ENCODE assay signal across 8 cellular contexts in genomic region chr7:129122751-129123516, GRCh38. TPM values are rescaled to one million over a fixed set of nuclear protein-coding genes. Genes with fewer than 3 reads are reported as not detected.
A peak's percentile ranks its signal among the peaks of the same experiment; 100 is the strongest.
DNase-seq lines count a peak whose midpoint lies in the region; ATAC-seq, FAIRE-seq and TF ChIP-seq lines count a peak whose summit lies in the region.

No MANE protein-coding gene starts in this region.

- H3K27me3 ChIP-seq in H1 (replicated peaks in 1 of 4; ENCODE audit: control insufficient read depth in 3 of 4, extremely low read depth in 1 of 4, insufficient read depth in 3 of 4, low read length in 3 of 4) (peaks cover 0 to 2% (median 0%) of the 10 kb centered on the region in 4 experiments; a peak in 2 of 7 replicates), dorsolateral prefrontal cortex (peaks cover 0 to 10% (median 0%) of the 10 kb centered on the region in 45 donors), psoas muscle (ENCODE audit: insufficient read depth in 3 of 3, low read length in 2 of 3) (peaks cover 0 to 6% (median 0%) of the 10 kb centered on the region in 3 donors), esophagus muscularis mucosa (peaks cover 0 to 25% (median 0%) of the 10 kb centered on the region in 4 donors)

- H3K36me3 ChIP-seq in H1 (ENCODE audit: control insufficient read depth in 2 of 4, insufficient read depth in 4 of 4, low read length in 3 of 4) (no peaks in the 10 kb centered on the region), psoas muscle (ENCODE audit: insufficient read depth in 1 of 2, low read depth in 1 of 2) (no peaks in the 10 kb centered on the region), esophagus muscularis mucosa (no peaks in the 10 kb centered on the region)

- H3K9me3 ChIP-seq in H1 (ENCODE audit: insufficient read depth in 2 of 2, low read depth in 1 of 2, low read length in 1 of 2): peaks cover 19 to 24% of the 10 kb centered on the region in 2 experiments
- H3K9me3 ChIP-seq in psoas muscle: peaks cover 5% of the 10 kb centered on the region
- H3K9me3 ChIP-seq in esophagus muscularis mucosa: no peaks in the 10 kb centered on the region

- H4K5ac ChIP-seq in H1 (ENCODE audit: insufficient read length, low read depth, low read length): no peak overlapping the region

- no peak overlapping the region for H4K91ac ChIP-seq in H1 (replicated peaks; ENCODE audit: insufficient read length, low read length)

- no peak overlapping the region for H2BK12ac ChIP-seq in H1 (ENCODE audit: low read depth, low read length)

- no peak overlapping the region for H3K14ac ChIP-seq in H1 (ENCODE audit: insufficient read length)

- no peak overlapping the region for H4K8ac ChIP-seq in H1 (ENCODE audit: extremely low read depth, insufficient read depth, low read length)

- POLR2A ChIA-PET in H1 (lab: Charles Lee; ENCODE audit: partially characterized antibody): interaction anchor here (1.4 kb wide), 1 partner anchor 8 kb away, joined by 3 read pairs; no protein-coding TSS in a partner anchor

- H3K4ac ChIP-seq in H1 (replicated peaks; ENCODE audit: insufficient read length, low read depth, low read length): no peak overlapping the region

- no peak for TF ChIP-seq RAD21 in H1 (IDR thresholded peaks at IDR 0.05 in 1 of 2, conservative IDR thresholded peaks at IDR 0.05 in 1 of 2; ENCODE audit: low read depth in 2 of 2, low read length in 2 of 2)

- CTCF ChIA-PET in H1 (lab: Charles Lee; ENCODE audit: partially characterized antibody): interaction anchor here (0.8 kb wide), 1 partner anchor 46 kb away, joined by 3 read pairs; no protein-coding TSS in a partner anchor

- no peak overlapping the region for H2BK20ac ChIP-seq in H1 (ENCODE audit: low read length)

- TF ChIP-seq EP300 in H1 (IDR thresholded peaks at IDR 0.05; ENCODE audit: borderline replicate concordance in 1 of 2, low read depth in 2 of 2, low read length in 2 of 2) (no peak), esophagus muscularis mucosa (IDR thresholded peaks at IDR 0.05) (no peak)

- TF ChIP-seq POLR2A in H1 (IDR thresholded peaks at IDR 0.05; ENCODE audit: control extremely low read depth in 1 of 2, low read depth in 2 of 2, low read length in 2 of 2) (no peak), esophagus muscularis mucosa (IDR thresholded peaks at IDR 0.05; ENCODE audit: low read depth) (no peak)

- no peaks in the 10 kb centered on the region for H4K20me1 ChIP-seq in H1 (replicated peaks in 1 of 2; ENCODE audit: control insufficient read depth in 1 of 2, insufficient read depth in 2 of 2, low read length in 2 of 2)

- no peak overlapping the region for H2AK5ac ChIP-seq in H1 (ENCODE audit: low read depth, low read length)

- H3K27ac ChIP-seq in H1 (ENCODE audit: low read depth, low read length): no peak overlapping the region
- H3K27ac ChIP-seq in dorsolateral prefrontal cortex: peak overlapping the region in 2 of 59 donors; percentile 38
- H3K27ac ChIP-seq in psoas muscle: no peak overlapping the region
- H3K27ac ChIP-seq in esophagus muscularis mucosa (replicated peaks in 1 of 4): no peak overlapping the region

- H3K18ac ChIP-seq in H1 (ENCODE audit: extremely low read depth, low read length): no peak overlapping the region

- H2AFZ ChIP-seq in H1 (ENCODE audit: low read length): 0 out of 2 replicates have a peak overlapping the region, but pooled peaks have one; percentile 15

- intact Hi-C loops in dorsolateral prefrontal cortex (cut with DNase I) (no loop called here), psoas muscle (cut with DNase I) (no loop called here), esophagus muscularis mucosa (cut with DNase I) (no loop called here)

- ATAC-seq in GM21717 (IDR thresholded peaks at IDR 0.05; ENCODE audit: unreplicated experiment): peak; percentile 65
- ATAC-seq in psoas muscle: no peak

- no peaks in the 10 kb centered on the region for H3K4me1 ChIP-seq in H1 (replicated peaks in 1 of 4; ENCODE audit: control insufficient read depth in 3 of 4, insufficient read depth in 4 of 4, low read length in 3 of 4)
- no peaks in the 10 kb centered on the region for H3K4me1 ChIP-seq in psoas muscle
- peaks cover 0 to 6% (median 0%) of the 10 kb centered on the region in 4 donors for H3K4me1 ChIP-seq in esophagus muscularis mucosa

- H3K4me3 ChIP-seq in H1 (ENCODE audit: extremely low read depth in 1 of 4, insufficient read depth in 2 of 4, low read depth in 3 of 4, low read length in 4 of 4) (no peak overlapping the region), dorsolateral prefrontal cortex (no peak overlapping the region), psoas muscle (no peak overlapping the region), esophagus muscularis mucosa (no peak overlapping the region)

- no peak overlapping the region for H3K9ac ChIP-seq in H1 (replicated peaks in 1 of 4; ENCODE audit: extremely low read depth in 1 of 4, low read depth in 3 of 4, low read length in 3 of 4)

- H3K79me1 ChIP-seq in H1 (ENCODE audit: low read depth, low read length): no peaks in the 10 kb centered on the region

- DNase-seq in GM18507 (ENCODE audit: extremely low spot score, insufficient read length, low read depth) (no peak), M059J (ENCODE audit: low read depth) (peak; percentile 8), H1 (ENCODE audit: low read depth in 1 of 2, low spot score in 2 of 2) (no peak), D341Med (ENCODE audit: low spot score) (no peak), dorsolateral prefrontal cortex (no peak), psoas muscle (no peak), esophagus muscularis mucosa (ENCODE audit: extremely low spot score) (no peak)

- WGBS in H1 (ENCODE audit: extremely low coverage in 1 of 2, insufficient coverage in 1 of 2, insufficient read length in 1 of 2, insufficient replicate concordance in 2 of 2, low coverage in 1 of 2, low lambda C conversion rate in 2 of 2, missing lambda C conversion rate in 1 of 2), 2 experiments: 93% methylated on average over 4 of the region's 4 CpGs; no CpG with 5 or more reads in 1 of the 2 experiments
- WGBS in psoas muscle, 3 donors: 79 to 86% (median 84%) methylated on average over 4 of the region's 4 CpGs
- WGBS in esophagus muscularis mucosa: 89% methylated on average over 4 of the region's 4 CpGs

- no peak overlapping the region for H3K23ac ChIP-seq in H1 (ENCODE audit: insufficient read length)

- H3K56ac ChIP-seq in H1 (replicated peaks; ENCODE audit: insufficient read length, low read depth, low read length): no peak overlapping the region

- no peak overlapping the region for H2BK120ac ChIP-seq in H1 (replicated peaks; ENCODE audit: low read depth, low read length)

- H3K4me2 ChIP-seq in H1 (ENCODE audit: insufficient read depth in 1 of 2, low read depth in 2 of 2, low read length in 2 of 2): no peak overlapping the region

- no peaks in the 10 kb centered on the region for H3K79me2 ChIP-seq in H1 (ENCODE audit: control insufficient read depth in 1 of 2, insufficient read depth in 2 of 2, low read length in 2 of 2)

- FAIRE-seq in GM18507 (lab: Jason Lieb, UNC): peak; percentile 97
- no peak for FAIRE-seq in H1 (lab: Jason Lieb, UNC)

- no peak overlapping the region for H2BK5ac ChIP-seq in H1 (ENCODE audit: low read depth, low read length)

- TF ChIP-seq CTCF in H1 (IDR thresholded peaks at IDR 0.05; ENCODE audit: control extremely low read depth in 1 of 3, insufficient read depth in 1 of 3, low read depth in 1 of 3, low read length in 3 of 3) (no peak), dorsolateral prefrontal cortex (IDR thresholded peaks at IDR 0.05 in 54 of 56, conservative IDR thresholded peaks at IDR 0.05 in 2 of 56; ENCODE audit: low read depth in 1 of 56, partially characterized antibody in 56 of 56) (no peak), psoas muscle (IDR thresholded peaks at IDR 0.05) (no peak), esophagus muscularis mucosa (IDR thresholded peaks at IDR 0.05) (no peak)

- no peaks in the 10 kb centered on the region for H3K23me2 ChIP-seq in H1 (ENCODE audit: low read depth, low read length)

- H2BK15ac ChIP-seq in H1 (ENCODE audit: low read length): no peak overlapping the region

TF ChIP-seq in H1, 55 proteins besides CTCF, POLR2A, EP300 and RAD21:
- TF ChIP-seq SIRT6 (IDR thresholded peaks at IDR 0.05; ENCODE audit: low read length): no peak
- no peak for TF ChIP-seq ASH2L (IDR thresholded peaks at IDR 0.05; ENCODE audit: low read length)
- no peak for TF ChIP-seq GABPA (IDR thresholded peaks at IDR 0.05; ENCODE audit: borderline replicate concordance, insufficient read depth, low read length)
- no peak for TF ChIP-seq USF2 (IDR thresholded peaks at IDR 0.05; ENCODE audit: low read length)
- TF ChIP-seq CBX5 (IDR thresholded peaks at IDR 0.05; ENCODE audit: low read depth, low read length): no peak
- no peak for TF ChIP-seq HDAC2 (IDR thresholded peaks at IDR 0.05; ENCODE audit: borderline replicate concordance in 1 of 2, low read depth in 2 of 2, low read length in 2 of 2)
- TF ChIP-seq SIN3A (conservative IDR thresholded peaks at IDR 0.05 in 1 of 2, IDR thresholded peaks at IDR 0.05 in 1 of 2; ENCODE audit: low read depth in 1 of 2, low read length in 2 of 2): no peak
- no peak for TF ChIP-seq SP2 (IDR thresholded peaks at IDR 0.05; ENCODE audit: low read length)
- TF ChIP-seq MAFK (IDR thresholded peaks at IDR 0.05; ENCODE audit: low read depth, low read length): no peak
- TF ChIP-seq CEBPB (IDR thresholded peaks at IDR 0.05; ENCODE audit: low read depth, low read length): no peak

RNA-seq across cellular contexts. Expression of gene TSPAN33, which starts 21.6 kb away (rescaled TPM):
- total RNA-seq in M059J (2014; rRNA removed; shearing (Covaris generic)): 0.91 and 4.2 TPM in 2 replicates
- 47.1 TPM in 2 replicates for total RNA-seq in H1 (2021; fragmentation: NEBNext Ultra II Directional; extraction: Animal tissue kit (Norgen Biotek cat#: 25700))
- polyA plus RNA-seq in H1 (2011; rRNA removed) (42.8 and 46.6 TPM in 2 replicates), psoas muscle (1 to 10 TPM; 2.2 to 6.6 (median 4.7) TPM)
- polyA plus RNA-seq in H1 (2011; cell fraction: cytosol; rRNA removed): 49.3 TPM
- polyA plus RNA-seq in H1 (2011; cell fraction: nucleus; rRNA removed): 38.6 TPM
- polyA plus RNA-seq in H1 (2012, experiment 1 of 2): 41.3 to 47.5 TPM (median 44.6 TPM) in 4 replicates
- 54.9 TPM for polyA plus RNA-seq in H1 (2012, experiment 2 of 2)
- polyA plus RNA-seq in H1 (2013, experiment 1 of 2): 21.9 TPM
- 26.4 TPM for polyA plus RNA-seq in H1 (2013, experiment 2 of 2)
- polyA minus RNA-seq in H1 (2011; rRNA and poly(A)+ RNA removed): 81.5 and 91.9 TPM in 2 replicates
- polyA minus RNA-seq in H1 (2011; cell fraction: cytosol; rRNA and poly(A)+ RNA removed): 41.5 TPM
- polyA minus RNA-seq in H1 (2011; cell fraction: nucleus; rRNA and poly(A)+ RNA removed): 26.3 TPM
- total RNA-seq in dorsolateral prefrontal cortex (10 to 100 TPM; 16.4 to 44.4 (median 27.1) TPM), psoas muscle (10 to 100 TPM in 2 of 4 donors, 1 to 10 TPM in 2; 9.1 to 15.4 (median 12.1) TPM), esophagus muscularis mucosa (10 to 100 TPM in 1 of 4 donors, 1 to 10 TPM in 3; 5.0 to 11.4 (median 7.5) TPM)
